In genomic region chr3:157145566-157145965, GRCh38 we compare ENCODE assay signal across 16 cellular contexts. TPM values are rescaled to one million over a fixed set of nuclear protein-coding genes. Genes with fewer than 3 reads are reported as not detected.
A peak's percentile ranks its signal among the peaks of the same experiment; 100 is the strongest.
DNase-seq lines count a peak whose midpoint lies in the region; ATAC-seq, FAIRE-seq and TF ChIP-seq lines count a peak whose summit lies in the region.
"Had no signal": no experiment of that assay in that cellular context is flagged by ENCODE, and none has a peak within 500 bp of the region (broad histone marks: within the 10 kb centered on the region; RNA-seq: fewer than 3 reads in every experiment).

No MANE protein-coding gene starts in this region.

- H3K9me2 ChIP-seq in OCI-LY1 (ENCODE audit: low read depth, low read length): no peaks in the 10 kb centered on the region

- peak overlapping the region; percentile 27 for H3K27ac ChIP-seq in OCI-LY1 (ENCODE audit: low read depth, low read length, poor library complexity, severe bottlenecking)
- H3K27ac ChIP-seq in astrocyte (ENCODE audit: low read depth, low read length): no peak overlapping the region
- no peak overlapping the region for H3K27ac ChIP-seq in dorsolateral prefrontal cortex
- no peak overlapping the region for H3K27ac ChIP-seq in H9 (ENCODE audit: insufficient read length, low read depth, low read length)
- H3K27ac ChIP-seq: VCaP had no signal

- H2AFZ ChIP-seq in OCI-LY1 (ENCODE audit: low read length) (no peak overlapping the region), astrocyte (ENCODE audit: low read depth, low read length) (no peak overlapping the region), H9 (ENCODE audit: low read length) (no peak overlapping the region)

- no peak overlapping the region for H2AK5ac ChIP-seq in H9 (ENCODE audit: insufficient read length, low read length)

- WGBS in H9 (ENCODE audit: extremely low coverage, insufficient read length, low lambda C conversion rate): no CpG with 5 or more reads among the region's 1 CpG

- no peaks in the 10 kb centered on the region for H3K9me3 Mint-ChIP-seq in activated CD8-positive, alpha-beta memory T cell treated with anti-CD3 and anti-CD28 coated beads, Interleukin-2, amount 10 ng/mL, durations not matched to agents 7 days and 5 days (ENCODE audit: low read depth)
- H3K9me3 Mint-ChIP-seq in astrocyte (ENCODE audit: unreplicated experiment): no peaks in the 10 kb centered on the region
- H3K9me3 Mint-ChIP-seq in progenitor cell of endocrine pancreas (ENCODE audit: low read depth): no peaks in the 10 kb centered on the region
- H3K9me3 Mint-ChIP-seq in H9: no peaks in the 10 kb centered on the region

- H3K36me3 ChIP-seq in OCI-LY1 (ENCODE audit: insufficient read depth, low read length): peaks cover 75% of the 10 kb centered on the region
- peaks cover 59% of the 10 kb centered on the region for H3K36me3 ChIP-seq in astrocyte (ENCODE audit: insufficient read depth, low read length)

- DNase-seq in activated CD8-positive, alpha-beta memory T cell treated with anti-CD3 and anti-CD28 coated beads, Interleukin-2, amount 10 ng/mL, durations not matched to agents 7 days and 5 days: no peak
- DNase-seq in activated CD8-positive, alpha-beta memory T cell treated with anti-CD3 and anti-CD28 coated beads for 24 hours: no peak
- DNase-seq in astrocyte (ENCODE audit: low read depth) (peak; percentile 74), progenitor cell of endocrine pancreas (ENCODE audit: low spot score, unreplicated experiment) (no peak), dorsolateral prefrontal cortex (no peak), H9 (no peak)
- DNase-seq: activated gamma-delta T cell treated with Interleukin-2 at 50 U/mL for 16 hours; cortex of kidney; H7; NCI-H1092; NCI-H524; SHP77; stimulated activated CD4-positive, alpha-beta T cell treated with anti-CD3 and anti-CD28 coated beads, Interleukin-1b, Interleukin-23, amount 100 ng/mL, for 48 hours had no signal

- H3K9me3 ChIP-seq in OCI-LY1 (ENCODE audit: low read length): no peaks in the 10 kb centered on the region
- no peaks in the 10 kb centered on the region for H3K9me3 ChIP-seq in astrocyte (ENCODE audit: insufficient read depth, low read depth, low read length)
- H3K9me3 ChIP-seq in H9 (ENCODE audit: control insufficient read depth, low read depth, low read length): no peaks in the 10 kb centered on the region

- H3K4me1 ChIP-seq in OCI-LY1 (ENCODE audit: insufficient read depth, low read length, severe bottlenecking) (peaks cover 45% of the 10 kb centered on the region), astrocyte (ENCODE audit: insufficient read depth, low read length) (no peaks in the 10 kb centered on the region), H9 (ENCODE audit: insufficient read depth, low read length) (no peaks in the 10 kb centered on the region)

- H3K4me1 Mint-ChIP-seq in activated CD8-positive, alpha-beta memory T cell treated with anti-CD3 and anti-CD28 coated beads, Interleukin-2, amount 10 ng/mL, durations not matched to agents 7 days and 5 days: peaks cover 26% of the 10 kb centered on the region
- H3K4me1 Mint-ChIP-seq in astrocyte (ENCODE audit: low read depth, unreplicated experiment): peaks cover 19% of the 10 kb centered on the region
- H3K4me1 Mint-ChIP-seq in progenitor cell of endocrine pancreas (ENCODE audit: low read depth): no peaks in the 10 kb centered on the region
- no peaks in the 10 kb centered on the region for H3K4me1 Mint-ChIP-seq in H9

- H3K14ac ChIP-seq in H9 (ENCODE audit: insufficient read depth, low read length): no peak overlapping the region

- no peak overlapping the region for H3K4me3 ChIP-seq in OCI-LY1 (ENCODE audit: low read depth, low read length, poor library complexity, severe bottlenecking)
- H3K4me3 ChIP-seq in astrocyte (ENCODE audit: insufficient read depth, low read depth, low read length): no peak overlapping the region
- H3K4me3 ChIP-seq in dorsolateral prefrontal cortex: no peak overlapping the region

- no peak overlapping the region for H4K8ac ChIP-seq in H9 (replicated peaks; ENCODE audit: insufficient read length, low read depth, low read length)

- H3K27ac Mint-ChIP-seq in activated CD8-positive, alpha-beta memory T cell treated with anti-CD3 and anti-CD28 coated beads, Interleukin-2, amount 10 ng/mL, durations not matched to agents 7 days and 5 days: peak overlapping the region; percentile 47
- peak overlapping the region; percentile 90 for H3K27ac Mint-ChIP-seq in astrocyte (ENCODE audit: unreplicated experiment)
- H3K27ac Mint-ChIP-seq in progenitor cell of endocrine pancreas: peak overlapping the region; percentile 65
- peak overlapping the region in 1 of 3 experiments; percentile 46; a peak in 3 of 7 replicates for H3K27ac Mint-ChIP-seq in H9

- no peak for TF ChIP-seq CTCF in OCI-LY1 (IDR thresholded peaks at IDR 0.05; ENCODE audit: low read length)
- TF ChIP-seq CTCF in astrocyte (IDR thresholded peaks at IDR 0.05; ENCODE audit: insufficient read depth, low read depth, low read length): no peak
- TF ChIP-seq CTCF in progenitor cell of endocrine pancreas (IDR thresholded peaks at IDR 0.05; ENCODE audit: unreplicated experiment): no peak
- TF ChIP-seq CTCF in dorsolateral prefrontal cortex (IDR thresholded peaks at IDR 0.05 in 54 of 56, conservative IDR thresholded peaks at IDR 0.05 in 2 of 56; ENCODE audit: low read depth in 1 of 56, partially characterized antibody in 56 of 56): no peak
- no peak for TF ChIP-seq CTCF in H9 (conservative IDR thresholded peaks at IDR 0.05)

- no peak overlapping the region for H4K5ac ChIP-seq in H9 (ENCODE audit: insufficient read length, low read depth, low read length)

- H2BK20ac ChIP-seq in H9 (ENCODE audit: low read depth, low read length, poor library complexity, severe bottlenecking): no peak overlapping the region

- no peak overlapping the region for H3T11ph ChIP-seq in H9 (ENCODE audit: low read length)

- H3K4me2 ChIP-seq in OCI-LY1 (ENCODE audit: low read length) (no peak overlapping the region), astrocyte (ENCODE audit: low read length) (no peak overlapping the region), H9 (ENCODE audit: insufficient read depth, insufficient read length, low read length) (no peak overlapping the region)

- no peak overlapping the region for H3K56ac ChIP-seq in H9 (ENCODE audit: insufficient read length, low read depth, low read length)

- H4K91ac ChIP-seq in H9 (ENCODE audit: insufficient read length, low read depth, low read length): no peak overlapping the region

- ATAC-seq in activated CD8-positive, alpha-beta memory T cell treated with anti-CD3 and anti-CD28 coated beads, Interleukin-2, amount 10 ng/mL, durations not matched to agents 7 days and 5 days: no peak
- ATAC-seq in HG03039 (IDR thresholded peaks at IDR 0.05; ENCODE audit: unreplicated experiment): no peak

- H3F3A ChIP-seq in OCI-LY1 (ENCODE audit: insufficient read depth, low read length): peaks cover 44% of the 10 kb centered on the region

- H3K4ac ChIP-seq in H9 (ENCODE audit: low read depth, low read length): no peak overlapping the region

- H2BK5ac ChIP-seq in H9 (ENCODE audit: insufficient read length, low read length): no peak overlapping the region

- H3K79me1 ChIP-seq in H9 (ENCODE audit: insufficient read depth, low read depth, low read length, poor library complexity, severe bottlenecking): no peaks in the 10 kb centered on the region

- H3K23me2 ChIP-seq in H9 (ENCODE audit: insufficient read length, low read depth, low read length, poor library complexity, severe bottlenecking): no peaks in the 10 kb centered on the region

- no peak overlapping the region for H2BK15ac ChIP-seq in H9 (ENCODE audit: low read depth, low read length)

- H3K18ac ChIP-seq in H9 (ENCODE audit: insufficient read length, low read depth, low read length): no peak overlapping the region

- H3K9ac ChIP-seq in OCI-LY1 (ENCODE audit: low read length) (no peak overlapping the region), astrocyte (ENCODE audit: low read length) (peak overlapping the region; percentile 11), H9 (ENCODE audit: extremely low read depth, insufficient read length, low read length) (no peak overlapping the region)

- no peak overlapping the region for H2BK120ac ChIP-seq in H9 (ENCODE audit: low read depth, low read length, poor library complexity, severe bottlenecking)

- H3K79me2 ChIP-seq in OCI-LY1 (ENCODE audit: insufficient read depth, low read length) (no peaks in the 10 kb centered on the region), astrocyte (ENCODE audit: insufficient read depth, low read length) (no peaks in the 10 kb centered on the region), H9 (ENCODE audit: insufficient read depth, low read length) (no peaks in the 10 kb centered on the region)

- no peaks in the 10 kb centered on the region for H3K27me3 ChIP-seq in OCI-LY1 (ENCODE audit: insufficient read depth, low read length)
- H3K27me3 ChIP-seq in astrocyte (ENCODE audit: insufficient read depth, low read length): no peaks in the 10 kb centered on the region
- H3K27me3 ChIP-seq in dorsolateral prefrontal cortex: no peaks in the 10 kb centered on the region
- H3K27me3 ChIP-seq in H9 (ENCODE audit: insufficient read depth, low read length): no peaks in the 10 kb centered on the region

- H3K36me3 Mint-ChIP-seq in activated CD8-positive, alpha-beta memory T cell treated with anti-CD3 and anti-CD28 coated beads, Interleukin-2, amount 10 ng/mL, durations not matched to agents 7 days and 5 days: peaks cover 71% of the 10 kb centered on the region
- H3K36me3 Mint-ChIP-seq in astrocyte (ENCODE audit: low read depth, unreplicated experiment) (peaks cover 8% of the 10 kb centered on the region), progenitor cell of endocrine pancreas (ENCODE audit: insufficient read depth) (peaks cover 30% of the 10 kb centered on the region), H9 (ENCODE audit: insufficient read depth in 1 of 3, low read depth in 3 of 3) (peaks cover 35 to 68% (median 53%) of the 10 kb centered on the region in 3 experiments; a peak in 6 of 7 replicates)

- H3K23ac ChIP-seq in H9 (ENCODE audit: insufficient read length, low read depth, low read length): no peak overlapping the region

- intact Hi-C loops in dorsolateral prefrontal cortex (cut with DNase I): no loop called here

- no peaks in the 10 kb centered on the region for H3K27me3 Mint-ChIP-seq in activated CD8-positive, alpha-beta memory T cell treated with anti-CD3 and anti-CD28 coated beads, Interleukin-2, amount 10 ng/mL, durations not matched to agents 7 days and 5 days
- H3K27me3 Mint-ChIP-seq in astrocyte (ENCODE audit: low read depth, unreplicated experiment): no peaks in the 10 kb centered on the region
- no peaks in the 10 kb centered on the region for H3K27me3 Mint-ChIP-seq in progenitor cell of endocrine pancreas
- H3K27me3 Mint-ChIP-seq in H9 (ENCODE audit: low read depth): no peaks in the 10 kb centered on the region

- no peak for FAIRE-seq in astrocyte (lab: Jason Lieb, UNC)

- CTCF ChIA-PET in activated CD8-positive, alpha-beta memory T cell treated with anti-CD3 and anti-CD28 coated beads, Interleukin-2, amount 10 ng/mL, durations not matched to agents 7 days and 5 days (lab: Charles Lee): interaction anchor here (6.5 kb wide), 1 partner anchor 8 kb away, joined by 51 read pairs; no protein-coding TSS in a partner anchor

- H3K4me3 Mint-ChIP-seq in activated CD8-positive, alpha-beta memory T cell treated with anti-CD3 and anti-CD28 coated beads, Interleukin-2, amount 10 ng/mL, durations not matched to agents 7 days and 5 days: no peak overlapping the region
- H3K4me3 Mint-ChIP-seq in astrocyte (ENCODE audit: unreplicated experiment) (no peak overlapping the region), progenitor cell of endocrine pancreas (ENCODE audit: low read depth) (no peak overlapping the region), H9 (no peak overlapping the region)

- H4K20me1 ChIP-seq in OCI-LY1 (ENCODE audit: insufficient read depth, low read length): no peaks in the 10 kb centered on the region
- peaks cover 31% of the 10 kb centered on the region for H4K20me1 ChIP-seq in astrocyte (ENCODE audit: insufficient read depth, low read length)
- no peaks in the 10 kb centered on the region for H4K20me1 ChIP-seq in H9 (ENCODE audit: control insufficient read depth, insufficient read depth, insufficient read length)

- H2BK12ac ChIP-seq in H9 (ENCODE audit: insufficient read length, low read depth, low read length): no peak overlapping the region

RNA-seq across cellular contexts. Expression of gene CCNL1, which starts 14.4 kb away (rescaled TPM):
- 100 to 1,000 TPM; 166 to 254 TPM for total RNA-seq in activated CD8-positive, alpha-beta memory T cell treated with anti-CD3 and anti-CD28 coated beads, Interleukin-2, amount 10 ng/mL, durations not matched to agents 7 days and 5 days
- 63.2 and 66.8 TPM in 2 replicates for total RNA-seq in astrocyte
- total RNA-seq in progenitor cell of endocrine pancreas: 155 and 157 TPM in 2 replicates
- 100 to 1,000 TPM in 38 of 120 experiments, 10 to 100 TPM in 82; 53.0 to 156 (median 94.4) TPM for total RNA-seq in dorsolateral prefrontal cortex
- 93.9 and 103 TPM in 2 replicates for total RNA-seq in H9 (2021)
